14 cellular contexts compared by ENCODE assay signal in the genomic region with DNA sequence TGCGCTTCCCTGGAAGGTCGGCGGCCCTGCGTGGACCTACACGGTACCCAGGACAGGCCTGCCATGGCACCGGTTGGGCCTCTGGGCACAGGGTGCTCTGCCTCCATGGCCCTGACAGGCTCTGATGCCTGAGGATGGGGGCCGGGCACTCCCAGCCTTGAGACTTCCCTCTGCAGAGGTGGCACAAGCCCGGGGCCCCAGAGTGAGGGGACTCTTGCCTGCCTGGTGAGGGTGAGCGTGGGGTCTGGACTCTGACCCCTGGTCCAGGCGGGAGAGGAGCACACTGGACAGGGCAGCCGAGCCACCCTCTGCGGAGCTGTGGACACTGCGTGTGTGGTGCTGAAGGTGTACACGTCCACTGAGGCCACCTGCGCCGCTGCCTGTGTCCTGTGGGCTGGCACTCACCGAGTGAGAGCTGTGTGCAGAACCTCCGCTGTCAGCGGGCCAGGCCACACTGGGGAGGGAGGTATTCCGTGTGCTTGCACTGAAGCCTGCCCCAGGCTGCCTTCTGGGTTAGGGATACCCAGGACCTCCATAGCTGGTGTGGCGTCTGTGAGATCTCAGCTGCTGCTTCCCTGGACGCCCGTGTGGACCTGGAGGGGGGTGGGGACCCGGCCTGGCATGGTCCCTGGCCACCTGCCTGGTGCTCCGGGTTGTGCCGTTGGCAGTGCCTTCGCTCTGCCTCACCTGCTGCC. TPM values are rescaled to one million over a fixed set of nuclear protein-coding genes. Genes with fewer than 3 reads are reported as not detected.
DNase-seq lines count a peak whose midpoint lies in the region; ATAC-seq and TF ChIP-seq lines count a peak whose summit lies in the region.
"Had no signal": no experiment of that assay in that cellular context is flagged by ENCODE, and none has a peak within 500 bp of the region (broad histone marks: within the 10 kb centered on the region; RNA-seq: fewer than 3 reads in every experiment).

No MANE protein-coding gene starts in this region.

- in situ Hi-C loops in HAP-1 (cut with MboI; ENCODE audit: low sequenced_read_pairs), result no loop called here

- intact Hi-C loops in ascending aorta (cut with DNase I), result loop anchor here (2.0 to 5.0 kb wide), 2 partner anchors 14 to 144 kb away; no protein-coding TSS in a partner anchor

- H3K27ac ChIP-seq in ascending aorta (peak overlapping the region; percentile 85 to 93), skeletal muscle tissue (ENCODE audit: low read depth, low read length) (no peak overlapping the region)

- no peak for ATAC-seq in HG02798 (IDR thresholded peaks at IDR 0.05; ENCODE audit: poor library complexity, unreplicated experiment)
- ATAC-seq: stimulated activated naive CD8-positive, alpha-beta T cell treated with anti-CD3 and anti-CD28 coated beads, Interleukin-15, Interleukin-2, amounts not matched to agents 100 U/mL and 50 U/mL, for 24 hours had no signal

- H3K4me3 ChIP-seq in ascending aorta (peak overlapping the region; percentile 34 to 78), iPS-15b (ENCODE audit: low read depth, low read length) (no peak overlapping the region), skeletal muscle tissue (ENCODE audit: low read length in 3 of 3) (peak overlapping the region in 1 of 3 donors; percentile 13), HAP-1 (no peak overlapping the region)

- H3K27me3 ChIP-seq in ascending aorta, result no peaks in the 10 kb centered on the region
- H3K27me3 ChIP-seq in iPS-15b (ENCODE audit: control insufficient read depth, insufficient read depth, low read length), result no peaks in the 10 kb centered on the region
- no peaks in the 10 kb centered on the region for H3K27me3 ChIP-seq in skeletal muscle tissue (ENCODE audit: control insufficient read depth in 3 of 3, insufficient read depth in 3 of 3, low read length in 3 of 3)
- H3K27me3 ChIP-seq in HAP-1 (ENCODE audit: low read depth), result no peaks in the 10 kb centered on the region

- H3K9me3 ChIP-seq in ascending aorta (no peaks in the 10 kb centered on the region), iPS-15b (ENCODE audit: control insufficient read depth, insufficient read depth, low read length) (no peaks in the 10 kb centered on the region), skeletal muscle tissue (ENCODE audit: control insufficient read depth in 3 of 3, low read length in 3 of 3) (no peaks in the 10 kb centered on the region), HAP-1 (no peaks in the 10 kb centered on the region)
- H3K9me3 ChIP-seq: Caco-2 had no signal

- DNase-seq in GM03348 (ENCODE audit: low spot score) (peak; percentile 6), ascending aorta (ENCODE audit: low spot score in 2 of 2) (no peak), SIG-M5 treated with dmso at 0.1 percent for 504 hours (lab: John Stamatoyannopoulos, UW; ENCODE audit: unreplicated experiment) (no peak), HAP-1 (ENCODE audit: low spot score in 2 of 2) (no peak), Ammon's horn (ENCODE audit: low spot score) (no peak)
- DNase-seq: activated gamma-delta T cell treated with Interleukin-2 at 50 U/mL for 16 hours; Caco-2; cortex of kidney; NCI-H2171 treated with DMSO at 0.1 percent for 48 hours; occipital lobe; stimulated activated naive CD8-positive, alpha-beta T cell treated with anti-CD3 and anti-CD28 coated beads, Interleukin-15, Interleukin-2, amounts not matched to agents 100 U/mL and 50 U/mL, for 24 hours had no signal

- H3K9ac ChIP-seq in iPS-15b (ENCODE audit: low read depth, low read length) (peak overlapping the region; percentile 37), skeletal muscle tissue (ENCODE audit: low read depth in 1 of 3, low read length in 3 of 3) (peak overlapping the region in 2 of 3 donors; percentile 38 to 60)

- peaks cover 74 to 93% of the 10 kb centered on the region in 2 donors for H3K4me1 ChIP-seq in ascending aorta
- no peaks in the 10 kb centered on the region for H3K4me1 ChIP-seq in iPS-15b (ENCODE audit: control insufficient read depth, insufficient read depth, low read length)
- H3K4me1 ChIP-seq in skeletal muscle tissue (ENCODE audit: control insufficient read depth in 3 of 3, insufficient read depth in 3 of 3, low read length in 3 of 3), result peaks cover 76 to 92% (median 84%) of the 10 kb centered on the region in 3 donors
- no peaks in the 10 kb centered on the region; the same call in 1 of the 2 replicates for H3K4me1 ChIP-seq in HAP-1
- H3K4me1 ChIP-seq: Caco-2 had no signal

- TF ChIP-seq CTCF in ascending aorta (IDR thresholded peaks at IDR 0.05), result no peak

- peaks cover 0 to 4% of the 10 kb centered on the region in 2 donors for H3K36me3 ChIP-seq in ascending aorta
- peaks cover 8% of the 10 kb centered on the region for H3K36me3 ChIP-seq in iPS-15b (ENCODE audit: control insufficient read depth, insufficient read depth, low read length)
- H3K36me3 ChIP-seq in skeletal muscle tissue (ENCODE audit: control insufficient read depth in 3 of 3, insufficient read depth in 3 of 3, low read length in 3 of 3), result peaks cover 0 to 3% (median 0%) of the 10 kb centered on the region in 3 donors
- H3K36me3 ChIP-seq in HAP-1 (replicated peaks), result peaks cover 10% of the 10 kb centered on the region

RNA-seq across cellular contexts. Expression of gene SKI, which starts 10.4 kb away (rescaled TPM):
- total RNA-seq in ascending aorta, result 139 TPM
- 19.3 TPM for total RNA-seq in skeletal muscle tissue

RNA-seq across cellular contexts. Expression of gene FAAP20, which starts 43.9 kb away (rescaled TPM):
- total RNA-seq in ascending aorta, result 38.3 TPM
- 13.0 TPM for total RNA-seq in skeletal muscle tissue

Comparison
In these comparisons a context has a peak if more than half of its experiments do, and no peak if none do; other contexts are left out.
1. H3K4me3 ChIP-seq: peak in ascending aorta (2 of 2); none in iPS-15b (single experiment) and HAP-1 (single experiment).